14 cellular contexts compared by ENCODE assay signal in genomic region chr2:9269695-9270365, GRCh38.
"Had no signal": no experiment of that assay in that cellular context is flagged by ENCODE, and none has a peak within 500 bp of the region (broad histone marks: within the 10 kb centered on the region; RNA-seq: fewer than 3 reads in every experiment).

No MANE protein-coding gene starts in this region.

- H3K4me1 Mint-ChIP-seq: T-cell had no signal

- H3K27me3 ChIP-seq: gastrocnemius medialis, heart left ventricle, pancreas, transverse colon had no signal

- H3K4me3 Mint-ChIP-seq: T-cell had no signal

- ATAC-seq: activated CD4-positive, CD25-positive, alpha-beta regulatory T cell treated with anti-CD3 and anti-CD28 coated beads, Interleukin-2, amount 50 U/mL, for 24 hours; gastrocnemius medialis; left colon; T-cell had no signal

- H3K27ac ChIP-seq: gastrocnemius medialis, heart left ventricle, pancreas, transverse colon had no signal

- H3K36me3 ChIP-seq: gastrocnemius medialis, pancreas, transverse colon had no signal

- H3K36me3 Mint-ChIP-seq: T-cell had no signal

- H3K9me3 ChIP-seq: gastrocnemius medialis, pancreas, transverse colon had no signal

- DNase-seq: activated naive CD4-positive, alpha-beta T cell treated with Interleukin-2 at 50 U/mL for 16 hours; aorta; gastrocnemius medialis; heart left ventricle; left colon; pancreas; retina; small intestine; stimulated activated CD4-positive, alpha-beta T cell treated with anti-CD3 and anti-CD28 coated beads, Interleukin-4, amount 100 ng/mL, for 24 hours; stimulated activated naive CD4-positive, alpha-beta T cell; T-cell; T-helper 9 cell; transverse colon had no signal

- H3K4me1 ChIP-seq: pancreas had no signal

- H3K27ac Mint-ChIP-seq: T-cell had no signal

- H3K4me3 ChIP-seq: gastrocnemius medialis, heart left ventricle, pancreas, transverse colon had no signal
